In the genomic region with DNA sequence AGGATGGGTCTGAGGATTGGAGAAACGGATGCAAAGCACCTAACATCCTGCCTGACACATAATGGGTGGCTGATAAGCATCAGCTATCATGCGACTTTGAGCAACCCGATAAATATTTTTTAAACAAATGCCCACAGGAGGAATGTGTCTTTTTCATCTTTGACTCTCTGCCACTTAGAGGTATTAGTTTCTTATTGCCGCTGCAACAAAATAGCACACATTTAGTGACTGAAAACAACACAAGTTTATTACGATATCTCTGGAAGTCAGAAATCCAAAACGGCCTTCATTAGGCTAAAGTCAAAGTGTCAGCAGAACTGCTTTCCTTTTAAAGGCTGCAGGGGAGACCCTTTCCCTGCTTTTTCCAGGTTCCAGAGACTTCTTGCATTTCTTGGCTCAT, we compare ENCODE assay signal across 37 cellular contexts.
DNase-seq lines count a peak whose midpoint lies in the region; ATAC-seq, FAIRE-seq and TF ChIP-seq lines count a peak whose summit lies in the region.
"Had no signal": no experiment of that assay in that cellular context is flagged by ENCODE, and none has a peak within 500 bp of the region (broad histone marks: within the 10 kb centered on the region; RNA-seq: fewer than 3 reads in every experiment).

No MANE protein-coding gene starts in this region.

- DNase-seq in HepG2 (ENCODE audit: low spot score): no peak
- DNase-seq in right lobe of liver: no peak
- no peak for DNase-seq in stimulated activated naive CD8-positive, alpha-beta T cell treated with anti-CD3 and anti-CD28 coated beads, Interleukin-15, Interleukin-2, amounts not matched to agents 100 U/mL and 50 U/mL, for 24 hours
- peak; percentile 18 for DNase-seq in PC-3
- DNase-seq in K562 (ENCODE audit: extremely low read depth in 1 of 4, low spot score in 3 of 4): no peak
- no peak for DNase-seq in spleen
- DNase-seq in MG63: no peak
- DNase-seq: 8988T; ACHN; AML-193; BE2C; C1 segment of cervical spinal cord; Caco-2; Calu3; CD4-positive, alpha-beta memory T cell; CD4-positive, alpha-beta T cell; CD4-positive, CD25-positive, alpha-beta regulatory T cell; CD8-positive, alpha-beta memory T cell; CD8-positive, alpha-beta T cell; COR-L47; DMS 273 treated with DMSO at 0.1 percent for 48 hours; DMS153; DMS53; DMS79; DMS79 treated with DMSO at 0.1 percent for 48 hours; DND-41; EL had no signal

- CTCF ChIA-PET in HepG2 (lab: Yijun Ruan, JAX; ENCODE audit: low intra/inter-chr PET ratio, low total read pairs) (no interaction called here), PC-3 (lab: Charles Lee) (no interaction called here), K562 (lab: Yijun Ruan, JAX; ENCODE audit: low intra/inter-chr PET ratio) (interaction anchor here (0.7 kb wide), 1 partner anchor 877 kb away, joined by 3 read pairs; no protein-coding TSS in a partner anchor)

- ATAC-seq in HepG2 (no peak), right lobe of liver (no peak), PC-3 (no peak), K562 (no peak)
- ATAC-seq in stimulated activated naive CD8-positive, alpha-beta T cell treated with anti-CD3 and anti-CD28 coated beads, Interleukin-15, Interleukin-2, amounts not matched to agents 100 U/mL and 50 U/mL, for 24 hours: no peak
- ATAC-seq: A549; CD8-positive, alpha-beta T cell had no signal

- H3K27ac ChIP-seq in HepG2 (ENCODE audit: extremely low read length, insufficient read depth, low read length) (no peak overlapping the region), right lobe of liver (no peak overlapping the region), PC-3 (ENCODE audit: low read length) (no peak overlapping the region), K562 (ENCODE audit: extremely low read depth, low read depth, low read length) (no peak overlapping the region), spleen (no peak overlapping the region)
- H3K27ac ChIP-seq: 22Rv1; BLaER1; BLaER1 treated with 17β-estradiol and CSF1 and Interleukin-3, amounts not matched to agents 10 nM and 100 nM; C4-2B had no signal

- H3K9me2 ChIP-seq in PC-3 (replicated peaks; ENCODE audit: low read length): no peaks in the 10 kb centered on the region

- H3K27me3 ChIP-seq in HepG2 (ENCODE audit: control insufficient read depth in 1 of 2, insufficient read depth in 2 of 2, low read length in 2 of 2) (no peaks in the 10 kb centered on the region), right lobe of liver (no peaks in the 10 kb centered on the region), PC-3 (ENCODE audit: low read length) (no peaks in the 10 kb centered on the region), K562 (ENCODE audit: control insufficient read depth in 2 of 2, insufficient read depth in 2 of 2, low read length in 2 of 2) (no peaks in the 10 kb centered on the region), spleen (replicated peaks in 1 of 7) (no peaks in the 10 kb centered on the region), MG63 (no peaks in the 10 kb centered on the region)
- H3K27me3 ChIP-seq: BE2C; BLaER1; BLaER1 treated with 17β-estradiol and CSF1 and Interleukin-3, amounts not matched to agents 10 nM and 100 nM had no signal

- H3F3A ChIP-seq in PC-3 (ENCODE audit: low read length, unreplicated experiment): no peaks in the 10 kb centered on the region

- no peaks in the 10 kb centered on the region for H3K27me3 Mint-ChIP-seq in stimulated activated naive CD8-positive, alpha-beta T cell treated with anti-CD3 and anti-CD28 coated beads, Interleukin-15, Interleukin-2, amounts not matched to agents 100 ng/mL and 50 ng/mL, for 24 hours
- H3K27me3 Mint-ChIP-seq: B cell; CD4-positive, alpha-beta T cell; CD4-positive, CD25-positive, alpha-beta regulatory T cell; CD8-positive, alpha-beta memory T cell had no signal

- H4K20me1 ChIP-seq in HepG2 (ENCODE audit: insufficient read depth, low read length) (no peaks in the 10 kb centered on the region), PC-3 (ENCODE audit: low read length) (no peaks in the 10 kb centered on the region), K562 (replicated peaks; ENCODE audit: control insufficient read depth, insufficient read depth, low read length) (no peaks in the 10 kb centered on the region)
- H4K20me1 ChIP-seq: BLaER1; BLaER1 treated with 17β-estradiol and CSF1 and Interleukin-3, amounts not matched to agents 10 nM and 100 nM had no signal

- intact Hi-C loops in HepG2 (cut with micrococcal nuclease; ENCODE audit: unreplicated experiment): loop anchor here (10.0 kb wide), 1 partner anchor 268 kb away; no protein-coding TSS in a partner anchor
- intact Hi-C loops in right lobe of liver (cut with DNase I): no loop called here
- intact Hi-C loops in PC-3 (cut with micrococcal nuclease): no loop called here
- intact Hi-C loops in K562 (cut with micrococcal nuclease): no loop called here
- intact Hi-C loops in spleen (cut with DNase I; ENCODE audit: low total_unique reads): no loop called here

- H3K4me1 Mint-ChIP-seq in stimulated activated naive CD8-positive, alpha-beta T cell treated with anti-CD3 and anti-CD28 coated beads, Interleukin-15, Interleukin-2, amounts not matched to agents 100 ng/mL and 50 ng/mL, for 24 hours (ENCODE audit: low read depth): peaks cover 7% of the 10 kb centered on the region
- H3K4me1 Mint-ChIP-seq: B cell, CD14-positive monocyte had no signal

- TF ChIP-seq RAD21 in HepG2 (CRISPR knock-in tag; IDR thresholded peaks at IDR 0.05) (no peak), K562 (CRISPR knock-in tag; conservative IDR thresholded peaks at IDR 0.05 in 1 of 2, IDR thresholded peaks at IDR 0.05 in 1 of 2) (no peak)

- no TSS peak for BruUV-seq in HepG2 (replicated peaks; lab: Mats Ljungman, UMichigan)
- BruUV-seq in PC-3 (replicated peaks; lab: Mats Ljungman, UMichigan): no TSS peak
- no TSS peak for BruUV-seq in K562 (replicated peaks; lab: Mats Ljungman, UMichigan)

- no peak for FAIRE-seq in HepG2 (lab: Jason Lieb, UNC)
- FAIRE-seq in K562 (lab: Jason Lieb, UNC): no peak
- FAIRE-seq: A204.1, A549, D721Med had no signal

- TF ChIP-seq POLR2A in HepG2 (IDR thresholded peaks at IDR 0.05; ENCODE audit: insufficient read depth in 1 of 2, low read depth in 2 of 2, low read length in 2 of 2) (no peak), right lobe of liver (IDR thresholded peaks at IDR 0.05) (no peak), K562 (conservative IDR thresholded peaks at IDR 0.05) (no peak), spleen (IDR thresholded peaks at IDR 0.05) (no peak)

- no peak overlapping the region for H3K4me2 ChIP-seq in HepG2 (ENCODE audit: low read depth, low read length)
- H3K4me2 ChIP-seq in PC-3 (ENCODE audit: low read length): no peak overlapping the region
- no peak overlapping the region for H3K4me2 ChIP-seq in K562 (ENCODE audit: insufficient read depth, low read length)
- H3K4me2 ChIP-seq: A549; BLaER1; BLaER1 treated with 17β-estradiol and CSF1 and Interleukin-3, amounts not matched to agents 10 nM and 100 nM had no signal

- in situ Hi-C loops in HepG2 (cut with HindIII; ENCODE audit: extremely low pct_ligation_motif_present, low pct_unique_long_range_greater_than_20kb) (no loop called here), K562 (cut with MboI) (no loop called here)

- TF ChIP-seq CTCF in HepG2 (CRISPR knock-in tag; IDR thresholded peaks at IDR 0.05) (no peak), right lobe of liver (IDR thresholded peaks at IDR 0.05) (no peak), PC-3 (conservative IDR thresholded peaks at IDR 0.05; ENCODE audit: low read depth, low read length) (no peak), K562 (IDR thresholded peaks at IDR 0.05 in 2 of 3, conservative IDR thresholded peaks at IDR 0.05 in 1 of 3; ENCODE audit: insufficient read depth in 2 of 3, low read depth in 1 of 3, low read length in 3 of 3) (no peak), spleen (IDR thresholded peaks at IDR 0.05 in 8 of 11, conservative IDR thresholded peaks at IDR 0.05 in 3 of 11) (no peak)

- peaks cover 2% of the 10 kb centered on the region for H3K4me1 ChIP-seq in HepG2 (ENCODE audit: insufficient read depth, low read length)
- no peaks in the 10 kb centered on the region for H3K4me1 ChIP-seq in right lobe of liver
- H3K4me1 ChIP-seq in PC-3 (ENCODE audit: insufficient read depth, low read length): peaks cover 40% of the 10 kb centered on the region
- H3K4me1 ChIP-seq in K562 (replicated peaks in 1 of 2; ENCODE audit: control insufficient read depth in 2 of 2, insufficient read depth in 2 of 2, low read length in 2 of 2): no peaks in the 10 kb centered on the region; a peak in 1 of 5 replicates
- H3K4me1 ChIP-seq in spleen: no peaks in the 10 kb centered on the region
- H3K4me1 ChIP-seq: BLaER1, Caco-2 had no signal

- no peak overlapping the region for H3K4me3 ChIP-seq in HepG2 (replicated peaks in 1 of 3; ENCODE audit: insufficient read depth in 1 of 3, low read depth in 2 of 3, low read length in 3 of 3)
- H3K4me3 ChIP-seq in right lobe of liver: no peak overlapping the region
- H3K4me3 ChIP-seq in PC-3 (ENCODE audit: low read length): no peak overlapping the region
- H3K4me3 ChIP-seq in K562: no peak overlapping the region
- no peak overlapping the region for H3K4me3 ChIP-seq in spleen
- H3K4me3 ChIP-seq in MG63: no peak overlapping the region
- H3K4me3 ChIP-seq: A549; BLaER1; BLaER1 treated with 17β-estradiol and CSF1 and Interleukin-3, amounts not matched to agents 10 nM and 100 nM had no signal

- 51% methylated on average over 6 of the region's 6 CpGs for WGBS in HepG2 (ENCODE audit: low lambda C conversion rate)
- WGBS in right lobe of liver (ENCODE audit: insufficient coverage, low coverage, low lambda C conversion rate, missing lambda C conversion rate): 72% methylated on average over 5 of the region's 6 CpGs
- WGBS in K562 (ENCODE audit: insufficient coverage, low coverage, missing lambda C conversion rate): 50% methylated on average over 6 of the region's 6 CpGs
- 88 to 92% (median 90%) methylated on average over 6 of the region's 6 CpGs for WGBS in spleen, 5 donors

- no peak for TF ChIP-seq EP300 in HepG2 (IDR thresholded peaks at IDR 0.05; ENCODE audit: low read depth in 2 of 2, low read length in 2 of 2)
- TF ChIP-seq EP300 in HepG2 (CRISPR knock-in tag; IDR thresholded peaks at IDR 0.05; ENCODE audit: borderline replicate concordance): no peak
- TF ChIP-seq EP300 in K562 (IDR thresholded peaks at IDR 0.05; ENCODE audit: low read length): no peak

- H3K9me1 ChIP-seq in K562 (ENCODE audit: control insufficient read depth, insufficient read depth, low read length): no peaks in the 10 kb centered on the region

- POLR2A ChIA-PET in HepG2 (lab: Yijun Ruan, JAX) (no interaction called here), PC-3 (lab: Charles Lee; ENCODE audit: unreplicated experiment) (no interaction called here), K562 (lab: Yijun Ruan, JAX) (no interaction called here)

- H2AFZ ChIP-seq in HepG2 (ENCODE audit: low read length) (no peak overlapping the region), PC-3 (ENCODE audit: low read length) (no peak overlapping the region), K562 (ENCODE audit: low read depth, low read length) (no peak overlapping the region)

- H3K9ac ChIP-seq in HepG2 (ENCODE audit: insufficient read depth, low read depth, low read length) (no peak overlapping the region), PC-3 (ENCODE audit: low read length) (no peak overlapping the region), K562 (ENCODE audit: insufficient read depth in 1 of 2, low read depth in 2 of 2, low read length in 2 of 2) (no peak overlapping the region)
- H3K9ac ChIP-seq: BLaER1; BLaER1 treated with 17β-estradiol and CSF1 and Interleukin-3, amounts not matched to agents 10 nM and 100 nM had no signal

- peaks cover 8% of the 10 kb centered on the region for H3K9me3 Mint-ChIP-seq in stimulated activated naive CD8-positive, alpha-beta T cell treated with anti-CD3 and anti-CD28 coated beads, Interleukin-15, Interleukin-2, amounts not matched to agents 100 ng/mL and 50 ng/mL, for 24 hours
- H3K9me3 Mint-ChIP-seq: CD4-positive, alpha-beta T cell; CD4-positive, CD25-positive, alpha-beta regulatory T cell; CD8-positive, alpha-beta memory T cell; CD8-positive, alpha-beta T cell had no signal

- no peaks in the 10 kb centered on the region for H3K36me3 Mint-ChIP-seq in stimulated activated naive CD8-positive, alpha-beta T cell treated with anti-CD3 and anti-CD28 coated beads, Interleukin-15, Interleukin-2, amounts not matched to agents 100 ng/mL and 50 ng/mL, for 24 hours (ENCODE audit: low read depth)
- H3K36me3 Mint-ChIP-seq: CD14-positive monocyte; CD4-positive, alpha-beta memory T cell; CD4-positive, CD25-positive, alpha-beta regulatory T cell; CD8-positive, alpha-beta memory T cell; CD8-positive, alpha-beta T cell had no signal

- H3K79me2 ChIP-seq in HepG2 (ENCODE audit: insufficient read depth, low read length) (no peaks in the 10 kb centered on the region), PC-3 (ENCODE audit: low read length) (no peaks in the 10 kb centered on the region), K562 (ENCODE audit: control insufficient read depth, insufficient read depth, low read length) (no peaks in the 10 kb centered on the region)

- no peaks in the 10 kb centered on the region for H3K36me3 ChIP-seq in HepG2 (replicated peaks in 1 of 2; ENCODE audit: control insufficient read depth in 1 of 2, insufficient read depth in 2 of 2, low read length in 2 of 2)
- H3K36me3 ChIP-seq in right lobe of liver: no peaks in the 10 kb centered on the region
- H3K36me3 ChIP-seq in PC-3 (ENCODE audit: low read depth, low read length): no peaks in the 10 kb centered on the region
- H3K36me3 ChIP-seq in K562 (ENCODE audit: control insufficient read depth, insufficient read depth, low read length): no peaks in the 10 kb centered on the region
- H3K36me3 ChIP-seq in spleen: no peaks in the 10 kb centered on the region
- H3K36me3 ChIP-seq in MG63: no peaks in the 10 kb centered on the region
- H3K36me3 ChIP-seq: BE2C; BLaER1; BLaER1 treated with 17β-estradiol and CSF1 and Interleukin-3, amounts not matched to agents 10 nM and 100 nM had no signal

- no peak overlapping the region for H3K4me3 Mint-ChIP-seq in stimulated activated naive CD8-positive, alpha-beta T cell treated with anti-CD3 and anti-CD28 coated beads, Interleukin-15, Interleukin-2, amounts not matched to agents 100 ng/mL and 50 ng/mL, for 24 hours
- H3K4me3 Mint-ChIP-seq: B cell; CD14-positive monocyte; CD4-positive, alpha-beta memory T cell; CD4-positive, alpha-beta T cell; CD4-positive, CD25-positive, alpha-beta regulatory T cell; CD8-positive, alpha-beta memory T cell; CD8-positive, alpha-beta T cell had no signal

- peak overlapping the region; percentile 4 for H3K27ac Mint-ChIP-seq in stimulated activated naive CD8-positive, alpha-beta T cell treated with anti-CD3 and anti-CD28 coated beads, Interleukin-15, Interleukin-2, amounts not matched to agents 100 ng/mL and 50 ng/mL, for 24 hours
- H3K27ac Mint-ChIP-seq: B cell; CD14-positive monocyte; CD4-positive, alpha-beta T cell; CD8-positive, alpha-beta T cell had no signal

- H3K9me3 ChIP-seq in HepG2 (ENCODE audit: low read length): no peaks in the 10 kb centered on the region
- H3K9me3 ChIP-seq in right lobe of liver: no peaks in the 10 kb centered on the region
- H3K9me3 ChIP-seq in PC-3 (ENCODE audit: low read length): no peaks in the 10 kb centered on the region
- no peaks in the 10 kb centered on the region for H3K9me3 ChIP-seq in K562 (replicated peaks; ENCODE audit: control insufficient read depth, insufficient read depth, low read depth, low read length)
- no peaks in the 10 kb centered on the region for H3K9me3 ChIP-seq in spleen
- H3K9me3 ChIP-seq in MG63: no peaks in the 10 kb centered on the region
- H3K9me3 ChIP-seq: A549; BE2C; BLaER1; BLaER1 treated with 17β-estradiol and CSF1 and Interleukin-3, amounts not matched to agents 10 nM and 100 nM; Caco-2 had no signal

Comparison
In these comparisons a context has a peak if more than half of its experiments do, and no peak if none do; other contexts are left out.
1. Of the 241 proteins assayed by ChIP-seq in both HepG2 and K562: peak only in HepG2: none; only in K562: none; in both: ZNF12; in neither: 240.